12 cellular contexts compared by ENCODE assay signal in the genomic region with DNA sequence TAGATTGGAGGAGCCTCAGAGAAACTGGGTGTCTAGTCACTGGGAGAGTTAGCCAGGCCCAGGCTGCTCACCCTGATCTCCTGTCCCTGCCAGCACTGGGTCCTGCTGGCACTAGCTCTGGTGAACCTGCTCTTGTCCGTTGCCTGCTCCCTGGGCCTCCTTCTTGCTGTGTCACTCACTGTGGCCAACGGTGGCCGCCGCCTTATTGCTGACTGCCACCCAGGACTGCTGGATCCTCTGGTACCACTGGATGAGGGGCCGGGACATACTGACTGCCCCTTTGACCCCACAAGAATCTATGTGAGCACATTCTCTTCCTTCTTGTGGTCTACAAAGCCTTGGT. TPM values are rescaled to one million over a fixed set of nuclear protein-coding genes. Genes with fewer than 3 reads are reported as not detected.
A peak's percentile ranks its signal among the peaks of the same experiment; 100 is the strongest.
DNase-seq lines count a peak whose midpoint lies in the region; ATAC-seq and TF ChIP-seq lines count a peak whose summit lies in the region.
"Had no signal": no experiment of that assay in that cellular context is flagged by ENCODE, and none has a peak within 500 bp of the region (broad histone marks: within the 10 kb centered on the region; RNA-seq: fewer than 3 reads in every experiment).

No MANE protein-coding gene starts in this region.

- H3K27ac ChIP-seq in ectodermal cell (ENCODE audit: insufficient read depth, low read depth, low read length, poor library complexity, severe bottlenecking): no peak overlapping the region
- H3K27ac ChIP-seq: BLaER1 had no signal

- peaks cover 24% of the 10 kb centered on the region for H3K36me3 Mint-ChIP-seq in activated naive CD8-positive, alpha-beta T cell treated with anti-CD3 and anti-CD28 coated beads for 36 hours
- peaks cover 29% of the 10 kb centered on the region for H3K36me3 Mint-ChIP-seq in activated naive CD8-positive, alpha-beta T cell treated with anti-CD3 and anti-CD28 coated beads, Interleukin-2, amount 50 U/mL, for 24 hours (ENCODE audit: low read depth)
- H3K36me3 Mint-ChIP-seq in type B pancreatic cell: peaks cover 43% of the 10 kb centered on the region

- peak overlapping the region; percentile 24 for H3K4me3 Mint-ChIP-seq in activated naive CD8-positive, alpha-beta T cell treated with anti-CD3 and anti-CD28 coated beads for 36 hours
- H3K4me3 Mint-ChIP-seq in activated naive CD8-positive, alpha-beta T cell treated with anti-CD3 and anti-CD28 coated beads, Interleukin-2, amount 50 U/mL, for 24 hours: no peak overlapping the region
- H3K4me3 Mint-ChIP-seq in type B pancreatic cell: peak overlapping the region; percentile 44

- no peaks in the 10 kb centered on the region for H3K27me3 ChIP-seq in ectodermal cell (ENCODE audit: control insufficient read depth, insufficient read depth, low read length, poor library complexity, severe bottlenecking)
- H3K27me3 ChIP-seq: BLaER1, ovary had no signal

- H3K27ac Mint-ChIP-seq in activated naive CD8-positive, alpha-beta T cell treated with anti-CD3 and anti-CD28 coated beads for 36 hours: peak overlapping the region; percentile 54
- H3K27ac Mint-ChIP-seq in activated naive CD8-positive, alpha-beta T cell treated with anti-CD3 and anti-CD28 coated beads, Interleukin-2, amount 50 U/mL, for 24 hours: no peak overlapping the region
- H3K27ac Mint-ChIP-seq in type B pancreatic cell: peak overlapping the region; percentile 34

- H3K4me1 Mint-ChIP-seq in activated naive CD8-positive, alpha-beta T cell treated with anti-CD3 and anti-CD28 coated beads for 36 hours: peaks cover 7% of the 10 kb centered on the region
- peaks cover 4% of the 10 kb centered on the region for H3K4me1 Mint-ChIP-seq in activated naive CD8-positive, alpha-beta T cell treated with anti-CD3 and anti-CD28 coated beads, Interleukin-2, amount 50 U/mL, for 24 hours
- H3K4me1 Mint-ChIP-seq in type B pancreatic cell (ENCODE audit: unreplicated experiment): peaks cover 5% of the 10 kb centered on the region

- H3K27me3 Mint-ChIP-seq in activated naive CD8-positive, alpha-beta T cell treated with anti-CD3 and anti-CD28 coated beads for 36 hours: no peaks in the 10 kb centered on the region
- no peaks in the 10 kb centered on the region for H3K27me3 Mint-ChIP-seq in activated naive CD8-positive, alpha-beta T cell treated with anti-CD3 and anti-CD28 coated beads, Interleukin-2, amount 50 U/mL, for 24 hours
- no peaks in the 10 kb centered on the region for H3K27me3 Mint-ChIP-seq in type B pancreatic cell

- H3K4me3 ChIP-seq in ectodermal cell (ENCODE audit: insufficient read depth, low read depth, low read length) (peak overlapping the region; percentile 35), mucosa of descending colon (no peak overlapping the region)
- H3K4me3 ChIP-seq: BLaER1 had no signal

- intact Hi-C loops in mucosa of descending colon (cut with DNase I, micrococcal nuclease): no loop called here

- H3K4me1 ChIP-seq in ectodermal cell (ENCODE audit: control insufficient read depth, insufficient read depth, low read length) (peaks cover 6% of the 10 kb centered on the region), mucosa of descending colon (ENCODE audit: low read depth) (peaks cover 27% of the 10 kb centered on the region)

- TF ChIP-seq CTCF in mucosa of descending colon (IDR thresholded peaks at IDR 0.05) (no peak), type B pancreatic cell (conservative IDR thresholded peaks at IDR 0.05) (no peak)

- no peak for ATAC-seq in activated naive CD8-positive, alpha-beta T cell treated with anti-CD3 and anti-CD28 coated beads, Interleukin-2, amount 50 U/mL, for 24 hours
- ATAC-seq in mucosa of descending colon (peak; percentile 32), HG02970 (IDR thresholded peaks at IDR 0.05; ENCODE audit: low FRiP score, unreplicated experiment) (no peak)

- no peaks in the 10 kb centered on the region for H3K9me3 Mint-ChIP-seq in activated naive CD8-positive, alpha-beta T cell treated with anti-CD3 and anti-CD28 coated beads for 36 hours
- no peaks in the 10 kb centered on the region for H3K9me3 Mint-ChIP-seq in activated naive CD8-positive, alpha-beta T cell treated with anti-CD3 and anti-CD28 coated beads, Interleukin-2, amount 50 U/mL, for 24 hours
- no peaks in the 10 kb centered on the region for H3K9me3 Mint-ChIP-seq in type B pancreatic cell

- H3K9me3 ChIP-seq in ectodermal cell (ENCODE audit: control insufficient read depth, low read length) (no peaks in the 10 kb centered on the region), mucosa of descending colon (no peaks in the 10 kb centered on the region)
- H3K9me3 ChIP-seq: BLaER1, ovary had no signal

- peaks cover 29% of the 10 kb centered on the region for H3K36me3 ChIP-seq in ectodermal cell (ENCODE audit: control insufficient read depth, insufficient read depth, low read length)
- H3K36me3 ChIP-seq in mucosa of descending colon (ENCODE audit: low read depth): no peaks in the 10 kb centered on the region
- H3K36me3 ChIP-seq: ovary had no signal

- 83 to 88% methylated on average over 5 of the region's 5 CpGs for WGBS in ectodermal cell, 2 experiments

- DNase-seq in activated naive CD8-positive, alpha-beta T cell treated with anti-CD3 and anti-CD28 coated beads for 36 hours: no peak
- DNase-seq in activated naive CD8-positive, alpha-beta T cell treated with anti-CD3 and anti-CD28 coated beads, Interleukin-2, amount 50 U/mL, for 24 hours: no peak
- DNase-seq in mucosa of descending colon (peak; percentile 48 to 62 (median 61)), type B pancreatic cell (ENCODE audit: extremely low spot score, unreplicated experiment) (no peak), germinal center (ENCODE audit: low spot score) (no peak), hepatic stellate cell (ENCODE audit: low spot score) (no peak)
- DNase-seq: MV-4-11, SIG-M5 had no signal

RNA-seq across cellular contexts. Expression of a gene that starts 0.8 kb away (rescaled TPM):
- 1 to 10 TPM; 7.4 to 9.9 TPM for total RNA-seq in activated naive CD8-positive, alpha-beta T cell treated with anti-CD3 and anti-CD28 coated beads for 36 hours
- 8.4 TPM for polyA plus RNA-seq in ectodermal cell (2013, experiment 1 of 4)
- polyA plus RNA-seq in ectodermal cell (2013, experiment 2 of 4): 10.5 TPM
- polyA plus RNA-seq in ectodermal cell (2013, experiment 3 of 4): 10.8 TPM
- 10.7 TPM for polyA plus RNA-seq in ectodermal cell (2013, experiment 4 of 4)
- 10 to 100 TPM; 43.9 to 93.4 (median 85.1) TPM for total RNA-seq in mucosa of descending colon
- total RNA-seq in type B pancreatic cell (ENCODE audit: low replicate concordance): 12.4 and 23.9 TPM in 2 replicates

RNA-seq across cellular contexts. Expression of a gene that starts 14.5 kb away (rescaled TPM):
- 10 to 100 TPM; 57.0 to 62.5 TPM for total RNA-seq in activated naive CD8-positive, alpha-beta T cell treated with anti-CD3 and anti-CD28 coated beads for 36 hours
- 170 TPM for polyA plus RNA-seq in ectodermal cell (2013, experiment 1 of 4)
- polyA plus RNA-seq in ectodermal cell (2013, experiment 2 of 4): 177 TPM
- 113 TPM for polyA plus RNA-seq in ectodermal cell (2013, experiment 3 of 4)
- 131 TPM for polyA plus RNA-seq in ectodermal cell (2013, experiment 4 of 4)
- 100 to 1,000 TPM in 1 of 3 donors, 10 to 100 TPM in 2; 68.4 to 104 (median 87.6) TPM for total RNA-seq in mucosa of descending colon
- 96.7 and 105 TPM in 2 replicates for total RNA-seq in type B pancreatic cell (ENCODE audit: low replicate concordance)

RNA-seq across cellular contexts. Expression of a gene that starts 33.6 kb away (rescaled TPM):
- total RNA-seq in activated naive CD8-positive, alpha-beta T cell treated with anti-CD3 and anti-CD28 coated beads for 36 hours: 100 to 1,000 TPM; 172 to 176 TPM
- polyA plus RNA-seq in ectodermal cell (2013, experiment 1 of 4): 144 TPM
- 138 TPM for polyA plus RNA-seq in ectodermal cell (2013, experiment 2 of 4)
- polyA plus RNA-seq in ectodermal cell (2013, experiment 3 of 4): 111 TPM
- 120 TPM for polyA plus RNA-seq in ectodermal cell (2013, experiment 4 of 4)
- total RNA-seq in mucosa of descending colon: 10 to 100 TPM; 53.4 to 64.1 (median 59.6) TPM
- 80.4 and 95.3 TPM in 2 replicates for total RNA-seq in type B pancreatic cell (ENCODE audit: low replicate concordance)

RNA-seq across cellular contexts. Expression of a gene that starts 46.6 kb away (rescaled TPM):
- total RNA-seq in activated naive CD8-positive, alpha-beta T cell treated with anti-CD3 and anti-CD28 coated beads for 36 hours: 1 to 10 TPM; 7.1 to 8.1 TPM
- polyA plus RNA-seq in ectodermal cell (2013, experiment 1 of 4): 30.8 TPM
- 32.6 TPM for polyA plus RNA-seq in ectodermal cell (2013, experiment 2 of 4)
- 21.4 TPM for polyA plus RNA-seq in ectodermal cell (2013, experiment 3 of 4)
- 24.1 TPM for polyA plus RNA-seq in ectodermal cell (2013, experiment 4 of 4)
- total RNA-seq in mucosa of descending colon (10 to 100 TPM; 54.4 to 93.7 (median 62.4) TPM), type B pancreatic cell (ENCODE audit: low replicate concordance) (17.5 and 54.1 TPM in 2 replicates)

RNA-seq across cellular contexts. Expression of a gene that starts 52.0 kb away (rescaled TPM):
- not detected for total RNA-seq in activated naive CD8-positive, alpha-beta T cell treated with anti-CD3 and anti-CD28 coated beads for 36 hours
- polyA plus RNA-seq in ectodermal cell (2013, experiment 1 of 4): 23.9 TPM
- polyA plus RNA-seq in ectodermal cell (2013, experiment 2 of 4): 18.6 TPM
- 18.2 TPM for polyA plus RNA-seq in ectodermal cell (2013, experiment 3 of 4)
- 20.6 TPM for polyA plus RNA-seq in ectodermal cell (2013, experiment 4 of 4)
- total RNA-seq in mucosa of descending colon (1 to 10 TPM in 2 of 3 donors, under 1 TPM in 1; 0.64 to 3.1 (median 1.7) TPM), type B pancreatic cell (ENCODE audit: low replicate concordance) (3.9 and 11.7 TPM in 2 replicates)

Comparison
In these comparisons a context has a peak if more than half of its experiments do, and no peak if none do; other contexts are left out.
1. DNase-seq: peak in mucosa of descending colon (3 of 3); none in activated naive CD8-positive, alpha-beta T cell treated with anti-CD3 and anti-CD28 coated beads for 36 hours (single experiment), activated naive CD8-positive, alpha-beta T cell treated with anti-CD3 and anti-CD28 coated beads, Interleukin-2, amount 50 U/mL, for 24 hours (single experiment), type B pancreatic cell (single experiment), germinal center (single experiment) and hepatic stellate cell (single experiment).